In the genomic region with DNA sequence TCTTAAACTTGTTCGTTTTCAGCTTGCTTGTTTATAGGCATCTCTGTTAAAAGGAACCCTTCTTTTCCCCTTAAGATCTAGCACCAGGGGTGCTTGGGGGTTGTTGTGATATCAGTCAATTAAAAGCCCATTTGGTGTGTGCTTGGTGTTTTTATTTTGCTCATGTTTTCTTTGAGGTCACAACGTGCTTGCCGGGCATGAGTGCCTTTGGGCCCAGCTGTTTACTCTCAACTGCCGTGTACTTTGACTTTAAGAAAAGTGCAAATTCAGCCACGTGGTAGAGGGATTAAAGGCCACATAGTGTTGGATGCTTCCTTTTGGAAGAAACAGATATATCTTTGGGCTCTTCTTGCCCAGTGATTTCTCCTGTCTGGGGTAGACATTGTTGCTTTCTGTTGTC, we compare ENCODE assay signal across 9 cellular contexts. TPM values are rescaled to one million over a fixed set of nuclear protein-coding genes. Genes with fewer than 3 reads are reported as not detected.
A peak's percentile ranks its signal among the peaks of the same experiment; 100 is the strongest.
DNase-seq lines count a peak whose midpoint lies in the region; ATAC-seq and TF ChIP-seq lines count a peak whose summit lies in the region.
"Had no signal": no experiment of that assay in that cellular context is flagged by ENCODE, and none has a peak within 500 bp of the region (broad histone marks: within the 10 kb centered on the region; RNA-seq: fewer than 3 reads in every experiment).

No MANE protein-coding gene starts in this region.

- peaks cover 0 to 5% (median 2%) of the 10 kb centered on the region in 4 donors for H3K36me3 ChIP-seq in liver (ENCODE audit: control insufficient read depth in 4 of 4, insufficient read depth in 3 of 4, low read depth in 1 of 4, low read length in 3 of 4)
- peaks cover 17% of the 10 kb centered on the region for H3K36me3 ChIP-seq in suprapubic skin

- no peak for TF ChIP-seq EP300 in suprapubic skin (IDR thresholded peaks at IDR 0.05)

- peak overlapping the region; percentile 3 for H3K4me3 Mint-ChIP-seq in T-helper 1 cell treated with Interleukin-12 subunit alpha and Interleukin-12 subunit beta and Interleukin-4 antibody, amounts not matched to agents 30 μg/mL and 1 μg/mL, for 36 hours
- H3K4me3 Mint-ChIP-seq in activated naive CD8-positive, alpha-beta T cell = peak overlapping the region; percentile 56

- peak; percentile 20 to 37 for TF ChIP-seq RAD21 in liver (IDR thresholded peaks at IDR 0.05)

- ATAC-seq in HG03565 (IDR thresholded peaks at IDR 0.05; ENCODE audit: unreplicated experiment) (no peak), GM21526 (IDR thresholded peaks at IDR 0.05; ENCODE audit: low FRiP score, unreplicated experiment) (no peak)

- DNase-seq in T-helper 1 cell (no peak), suprapubic skin (ENCODE audit: low spot score in 2 of 2) (no peak), islet precursor cell (no peak)
- DNase-seq: caudate nucleus had no signal

- H3K27ac Mint-ChIP-seq in T-helper 1 cell treated with Interleukin-12 subunit alpha and Interleukin-12 subunit beta and Interleukin-4 antibody, amounts not matched to agents 30 μg/mL and 1 μg/mL, for 36 hours = peak overlapping the region; percentile 18
- peak overlapping the region; percentile 74 for H3K27ac Mint-ChIP-seq in activated naive CD8-positive, alpha-beta T cell

- WGBS in liver = 5% methylated on average over 5 of the region's 5 CpGs
- WGBS in suprapubic skin = 3% methylated on average over 5 of the region's 5 CpGs

- H3K9me3 ChIP-seq in liver (ENCODE audit: control insufficient read depth in 4 of 4, low read length in 3 of 4) = no peaks in the 10 kb centered on the region
- H3K9me3 ChIP-seq in suprapubic skin = no peaks in the 10 kb centered on the region

- no peak for TF ChIP-seq POLR2A in suprapubic skin (IDR thresholded peaks at IDR 0.05)

- peak overlapping the region in 2 of 3 donors; percentile 16 to 20 for H3K4me3 ChIP-seq in liver (ENCODE audit: low read depth in 1 of 3, low read length in 3 of 3)
- H3K4me3 ChIP-seq in suprapubic skin = no peak overlapping the region

- TF ChIP-seq CTCF in liver (IDR thresholded peaks at IDR 0.05; ENCODE audit: low read depth, low read length, missing input control) (no peak), suprapubic skin (IDR thresholded peaks at IDR 0.05) (no peak)

- H3K9ac ChIP-seq in liver (ENCODE audit: low read depth in 1 of 2, low read length in 2 of 2) = peak overlapping the region in 1 of 2 donors; percentile 55

- H3K4me1 ChIP-seq in liver (ENCODE audit: control insufficient read depth in 4 of 4, insufficient read depth in 4 of 4, low read length in 3 of 4) = peaks cover 20 to 55% (median 44%) of the 10 kb centered on the region in 4 donors
- peaks cover 80% of the 10 kb centered on the region for H3K4me1 ChIP-seq in suprapubic skin

- no peaks in the 10 kb centered on the region for H3K9me3 Mint-ChIP-seq in T-helper 1 cell treated with Interleukin-12 subunit alpha and Interleukin-12 subunit beta and Interleukin-4 antibody, amounts not matched to agents 30 μg/mL and 1 μg/mL, for 36 hours
- no peaks in the 10 kb centered on the region for H3K9me3 Mint-ChIP-seq in activated naive CD8-positive, alpha-beta T cell (ENCODE audit: low read depth)

- peaks cover 28% of the 10 kb centered on the region for H3K36me3 Mint-ChIP-seq in T-helper 1 cell treated with Interleukin-12 subunit alpha and Interleukin-12 subunit beta and Interleukin-4 antibody, amounts not matched to agents 30 μg/mL and 1 μg/mL, for 36 hours (ENCODE audit: low read depth)
- peaks cover 10% of the 10 kb centered on the region for H3K36me3 Mint-ChIP-seq in activated naive CD8-positive, alpha-beta T cell

- peak overlapping the region; percentile 77 to 84 for H3K27ac ChIP-seq in liver (ENCODE audit: low read depth in 1 of 2, low read length in 2 of 2)
- peak overlapping the region; percentile 9 for H3K27ac ChIP-seq in suprapubic skin

- H3K27me3 Mint-ChIP-seq in T-helper 1 cell treated with Interleukin-12 subunit alpha and Interleukin-12 subunit beta and Interleukin-4 antibody, amounts not matched to agents 30 μg/mL and 1 μg/mL, for 36 hours (ENCODE audit: low read depth) = no peaks in the 10 kb centered on the region
- no peaks in the 10 kb centered on the region for H3K27me3 Mint-ChIP-seq in activated naive CD8-positive, alpha-beta T cell

- H3K4me1 Mint-ChIP-seq in T-helper 1 cell treated with Interleukin-12 subunit alpha and Interleukin-12 subunit beta and Interleukin-4 antibody, amounts not matched to agents 30 μg/mL and 1 μg/mL, for 36 hours (ENCODE audit: low read depth) = peaks cover 31% of the 10 kb centered on the region
- H3K4me1 Mint-ChIP-seq in activated naive CD8-positive, alpha-beta T cell (ENCODE audit: low read depth) = peaks cover 38% of the 10 kb centered on the region

- H3K27me3 ChIP-seq in liver (ENCODE audit: control insufficient read depth in 4 of 4, insufficient read depth in 4 of 4, low read length in 3 of 4) = no peaks in the 10 kb centered on the region
- H3K27me3 ChIP-seq in suprapubic skin = no peaks in the 10 kb centered on the region

TF ChIP-seq in liver, 16 proteins besides CTCF, POLR2A, EP300 and RAD21:
- TF ChIP-seq FOXA1 (IDR thresholded peaks at IDR 0.05) (peak; percentile 83), EGR1 (IDR thresholded peaks at IDR 0.05; ENCODE audit: low read depth in 2 of 2) (peak in 1 of 2 donors; percentile 16), FOXA2 (IDR thresholded peaks at IDR 0.05) (peak; percentile 72), HNF4G (IDR thresholded peaks at IDR 0.05) (peak; percentile 74), YY1 (IDR thresholded peaks at IDR 0.05) (peak; percentile 75), GABPA (IDR thresholded peaks at IDR 0.05 in 1 of 2, conservative IDR thresholded peaks at IDR 0.05 in 1 of 2) (peak in 1 of 2 donors; percentile 27), JUND (IDR thresholded peaks at IDR 0.05) (peak; percentile 41 to 77), SP1 (IDR thresholded peaks at IDR 0.05) (peak; percentile 80), NR2F2 (IDR thresholded peaks at IDR 0.05) (peak; percentile 78), RXRA (IDR thresholded peaks at IDR 0.05) (peak; percentile 87 to 90), HNF4A (conservative IDR thresholded peaks at IDR 0.05) (peak; percentile 91 to 97), TAF1 (conservative IDR thresholded peaks at IDR 0.05) (no peak)
- TF ChIP-seq, protein P1, sequence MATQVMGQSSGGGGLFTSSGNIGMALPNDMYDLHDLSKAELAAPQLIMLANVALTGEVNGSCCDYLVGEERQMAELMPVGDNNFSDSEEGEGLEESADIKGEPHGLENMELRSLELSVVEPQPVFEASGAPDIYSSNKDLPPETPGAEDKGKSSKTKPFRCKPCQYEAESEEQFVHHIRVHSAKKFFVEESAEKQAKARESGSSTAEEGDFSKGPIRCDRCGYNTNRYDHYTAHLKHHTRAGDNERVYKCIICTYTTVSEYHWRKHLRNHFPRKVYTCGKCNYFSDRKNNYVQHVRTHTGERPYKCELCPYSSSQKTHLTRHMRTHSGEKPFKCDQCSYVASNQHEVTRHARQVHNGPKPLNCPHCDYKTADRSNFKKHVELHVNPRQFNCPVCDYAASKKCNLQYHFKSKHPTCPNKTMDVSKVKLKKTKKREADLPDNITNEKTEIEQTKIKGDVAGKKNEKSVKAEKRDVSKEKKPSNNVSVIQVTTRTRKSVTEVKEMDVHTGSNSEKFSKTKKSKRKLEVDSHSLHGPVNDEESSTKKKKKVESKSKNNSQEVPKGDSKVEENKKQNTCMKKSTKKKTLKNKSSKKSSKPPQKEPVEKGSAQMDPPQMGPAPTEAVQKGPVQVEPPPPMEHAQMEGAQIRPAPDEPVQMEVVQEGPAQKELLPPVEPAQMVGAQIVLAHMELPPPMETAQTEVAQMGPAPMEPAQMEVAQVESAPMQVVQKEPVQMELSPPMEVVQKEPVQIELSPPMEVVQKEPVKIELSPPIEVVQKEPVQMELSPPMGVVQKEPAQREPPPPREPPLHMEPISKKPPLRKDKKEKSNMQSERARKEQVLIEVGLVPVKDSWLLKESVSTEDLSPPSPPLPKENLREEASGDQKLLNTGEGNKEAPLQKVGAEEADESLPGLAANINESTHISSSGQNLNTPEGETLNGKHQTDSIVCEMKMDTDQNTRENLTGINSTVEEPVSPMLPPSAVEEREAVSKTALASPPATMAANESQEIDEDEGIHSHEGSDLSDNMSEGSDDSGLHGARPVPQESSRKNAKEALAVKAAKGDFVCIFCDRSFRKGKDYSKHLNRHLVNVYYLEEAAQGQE (IDR thresholded peaks at IDR 0.05) = peak; percentile 32
- TF ChIP-seq, protein P2, sequence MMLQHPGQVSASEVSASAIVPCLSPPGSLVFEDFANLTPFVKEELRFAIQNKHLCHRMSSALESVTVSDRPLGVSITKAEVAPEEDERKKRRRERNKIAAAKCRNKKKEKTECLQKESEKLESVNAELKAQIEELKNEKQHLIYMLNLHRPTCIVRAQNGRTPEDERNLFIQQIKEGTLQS (IDR thresholded peaks at IDR 0.05) = no peak
- TF ChIP-seq, protein P3, sequence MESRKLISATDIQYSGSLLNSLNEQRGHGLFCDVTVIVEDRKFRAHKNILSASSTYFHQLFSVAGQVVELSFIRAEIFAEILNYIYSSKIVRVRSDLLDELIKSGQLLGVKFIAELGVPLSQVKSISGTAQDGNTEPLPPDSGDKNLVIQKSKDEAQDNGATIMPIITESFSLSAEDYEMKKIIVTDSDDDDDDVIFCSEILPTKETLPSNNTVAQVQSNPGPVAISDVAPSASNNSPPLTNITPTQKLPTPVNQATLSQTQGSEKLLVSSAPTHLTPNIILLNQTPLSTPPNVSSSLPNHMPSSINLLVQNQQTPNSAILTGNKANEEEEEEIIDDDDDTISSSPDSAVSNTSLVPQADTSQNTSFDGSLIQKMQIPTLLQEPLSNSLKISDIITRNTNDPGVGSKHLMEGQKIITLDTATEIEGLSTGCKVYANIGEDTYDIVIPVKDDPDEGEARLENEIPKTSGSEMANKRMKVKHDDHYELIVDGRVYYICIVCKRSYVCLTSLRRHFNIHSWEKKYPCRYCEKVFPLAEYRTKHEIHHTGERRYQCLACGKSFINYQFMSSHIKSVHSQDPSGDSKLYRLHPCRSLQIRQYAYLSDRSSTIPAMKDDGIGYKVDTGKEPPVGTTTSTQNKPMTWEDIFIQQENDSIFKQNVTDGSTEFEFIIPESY (IDR thresholded peaks at IDR 0.05) = no peak
- TF ChIP-seq, protein P4, sequence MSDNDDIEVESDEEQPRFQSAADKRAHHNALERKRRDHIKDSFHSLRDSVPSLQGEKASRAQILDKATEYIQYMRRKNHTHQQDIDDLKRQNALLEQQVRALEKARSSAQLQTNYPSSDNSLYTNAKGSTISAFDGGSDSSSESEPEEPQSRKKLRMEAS (IDR thresholded peaks at IDR 0.05) = peak; percentile 96
TF ChIP-seq in liver: peak in this region for 13.

RNA-seq across cellular contexts. Expression of a gene that starts 10.5 kb away (rescaled TPM):
- total RNA-seq in liver = 10 to 100 TPM; 25.6 to 31.9 TPM
- polyA plus RNA-seq in liver = 10 to 100 TPM; 12.2 to 14.8 TPM
- total RNA-seq in suprapubic skin = 10 to 100 TPM; 77.2 to 90.0 (median 83.5) TPM
